24 cellular contexts compared by ENCODE assay signal in the genomic region with DNA sequence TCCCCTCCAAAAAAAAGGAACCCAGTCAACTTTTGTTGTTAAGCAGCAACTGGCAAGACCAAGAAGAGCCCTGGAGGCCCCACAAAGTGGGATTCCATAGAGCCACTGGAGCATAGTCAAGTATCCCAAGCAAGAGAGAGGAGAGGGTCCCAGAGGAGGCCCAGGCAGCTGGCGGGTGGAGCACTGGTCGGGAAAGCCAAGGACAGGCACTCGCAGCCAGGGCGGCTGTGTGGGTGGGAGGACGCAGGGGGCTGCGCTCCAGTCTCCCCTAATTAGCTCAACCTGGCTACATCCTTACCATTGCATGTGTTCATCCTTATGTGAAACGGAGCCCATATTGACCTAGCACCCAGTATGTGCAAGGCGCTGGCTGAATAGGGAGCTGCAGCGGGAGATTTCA. TPM values are rescaled to one million over a fixed set of nuclear protein-coding genes. Genes with fewer than 3 reads are reported as not detected.
A peak's percentile ranks its signal among the peaks of the same experiment; 100 is the strongest.
DNase-seq lines count a peak whose midpoint lies in the region; ATAC-seq and TF ChIP-seq lines count a peak whose summit lies in the region.
"Had no signal": no experiment of that assay in that cellular context is flagged by ENCODE, and none has a peak within 500 bp of the region (broad histone marks: within the 10 kb centered on the region; RNA-seq: fewer than 3 reads in every experiment).

No MANE protein-coding gene starts in this region.

- intact Hi-C loops in left ventricle myocardium inferior (cut with micrococcal nuclease) = no loop called here
- intact Hi-C loops in Right ventricle myocardium inferior (cut with DNase I) = loop anchor here (10.0 kb wide), 1 partner anchor 666 kb away; no protein-coding TSS in a partner anchor
- intact Hi-C loops in naive thymus-derived CD4-positive, alpha-beta T cell (cut with micrococcal nuclease) = loop anchor here in 1 of 2 donors (10.0 kb wide), 2 partner anchors 726 to 1116 kb away; a partner anchor contains a TSS

- H3K36me3 ChIP-seq in left ventricle myocardium inferior (no peaks in the 10 kb centered on the region), RWPE2 (ENCODE audit: low read depth) (no peaks in the 10 kb centered on the region)
- no peaks in the 10 kb centered on the region for H3K36me3 ChIP-seq in naive thymus-derived CD4-positive, alpha-beta T cell (ENCODE audit: control insufficient read depth in 2 of 3, insufficient read depth in 3 of 3, low read length in 3 of 3)
- H3K36me3 ChIP-seq: colonic mucosa, esophagus muscularis mucosa, upper lobe of left lung had no signal

- H3K4me3 ChIP-seq in left ventricle myocardium inferior = no peak overlapping the region
- no peak overlapping the region for H3K4me3 ChIP-seq in RWPE2 (ENCODE audit: severe bottlenecking)
- no peak overlapping the region for H3K4me3 ChIP-seq in naive thymus-derived CD4-positive, alpha-beta T cell (ENCODE audit: low read length)
- H3K4me3 ChIP-seq: colonic mucosa, esophagus muscularis mucosa, upper lobe of left lung had no signal

- H3K27me3 ChIP-seq in left ventricle myocardium inferior (ENCODE audit: low read depth) (no peaks in the 10 kb centered on the region), RWPE2 (ENCODE audit: insufficient read depth, poor library complexity, severe bottlenecking) (no peaks in the 10 kb centered on the region)
- H3K27me3 ChIP-seq in naive thymus-derived CD4-positive, alpha-beta T cell (ENCODE audit: control insufficient read depth in 2 of 2, insufficient read depth in 2 of 2, low read length in 2 of 2) = no peaks in the 10 kb centered on the region
- H3K27me3 ChIP-seq: colonic mucosa, esophagus muscularis mucosa, upper lobe of left lung had no signal

- POLR2A ChIA-PET in naive thymus-derived CD4-positive, alpha-beta T cell (lab: Charles Lee) = interaction anchor here (0.6 to 23.4 kb wide), 3 partner anchors 22 to 560 kb away, joined by 5 to 1273 read pairs (median 233); a partner anchor contains a TSS

- DNase-seq in left ventricle myocardium inferior = no peak
- DNase-seq in Right ventricle myocardium inferior (ENCODE audit: missing footprints) = no peak
- DNase-seq in RWPE2 (ENCODE audit: low spot score) = peak; percentile 55
- DNase-seq in naive thymus-derived CD4-positive, alpha-beta T cell = no peak
- peak; percentile 34 for DNase-seq in ureter (ENCODE audit: low spot score)
- no peak for DNase-seq in NK-92 treated with Interleukin-12 subunit alpha and Interleukin-12 subunit beta, amount 100 ng/mL, for 24 hours (lab: John Stamatoyannopoulos, UW)
- no peak for DNase-seq in HFFc6
- DNase-seq: ACHN; activated CD4-positive, alpha-beta T cell treated with anti-CD3 and anti-CD28 coated beads, Interleukin-2, amount 10 ng/mL, durations not matched to agents 7 days and 5 days; activated CD8-positive, alpha-beta memory T cell treated with anti-CD3 and anti-CD28 coated beads, Interleukin-2, amount 10 ng/mL, durations not matched to agents 7 days and 5 days; activated effector memory CD4-positive, alpha-beta T cell treated with Interleukin-2 at 50 U/mL for 16 hours; colonic mucosa; Karpas-422; mammary epithelial cell; NCI-H1930; NCI-H82; SHP77 treated with DMSO at 0.1 percent for 48 hours; stimulated activated CD4-positive, alpha-beta T cell treated with anti-CD3 and anti-CD28 coated beads, Interleukin-4, amount 100 ng/mL, for 1 hour; stimulated activated naive CD8-positive, alpha-beta T cell treated with anti-CD3 and anti-CD28 coated beads, Interleukin-15, amount 100 ng/mL, for 72 hours; T-helper 1 cell had no signal

- no peaks in the 10 kb centered on the region for H3K27me3 Mint-ChIP-seq in naive thymus-derived CD4-positive, alpha-beta T cell
- peaks cover 3% of the 10 kb centered on the region; the same call in 1 of the 2 replicates for H3K27me3 Mint-ChIP-seq in HFFc6 (ENCODE audit: insufficient read depth)
- H3K27me3 Mint-ChIP-seq: activated CD4-positive, alpha-beta T cell treated with anti-CD3 and anti-CD28 coated beads, Interleukin-2, amount 10 ng/mL, durations not matched to agents 7 days and 5 days; activated CD8-positive, alpha-beta memory T cell treated with anti-CD3 and anti-CD28 coated beads, Interleukin-2, amount 10 ng/mL, durations not matched to agents 7 days and 5 days; stimulated activated naive CD8-positive, alpha-beta T cell treated with anti-CD3 and anti-CD28 coated beads, Interleukin-15, amount 100 ng/mL, for 72 hours had no signal

- H3K36me3 Mint-ChIP-seq in naive thymus-derived CD4-positive, alpha-beta T cell = peaks cover 0 to 5% (median 0%) of the 10 kb centered on the region in 5 donors
- peaks cover 7% of the 10 kb centered on the region for H3K36me3 Mint-ChIP-seq in HFFc6 (ENCODE audit: low read depth)
- H3K36me3 Mint-ChIP-seq: activated CD8-positive, alpha-beta memory T cell treated with anti-CD3 and anti-CD28 coated beads, Interleukin-2, amount 10 ng/mL, durations not matched to agents 7 days and 5 days had no signal

- H3K9me3 Mint-ChIP-seq in naive thymus-derived CD4-positive, alpha-beta T cell = peaks cover 0 to 1% (median 0%) of the 10 kb centered on the region in 11 donors
- no peaks in the 10 kb centered on the region for H3K9me3 Mint-ChIP-seq in HFFc6
- H3K9me3 Mint-ChIP-seq: activated CD4-positive, alpha-beta T cell treated with anti-CD3 and anti-CD28 coated beads, Interleukin-2, amount 10 ng/mL, durations not matched to agents 7 days and 5 days; stimulated activated naive CD8-positive, alpha-beta T cell treated with anti-CD3 and anti-CD28 coated beads, Interleukin-15, amount 100 ng/mL, for 72 hours had no signal

- ATAC-seq in Right ventricle myocardium inferior = no peak
- ATAC-seq in RWPE2 (ENCODE audit: low read depth) = no peak
- ATAC-seq in naive thymus-derived CD4-positive, alpha-beta T cell = no peak
- no peak for ATAC-seq in GM18517 (IDR thresholded peaks at IDR 0.05; ENCODE audit: unreplicated experiment)
- ATAC-seq: activated CD8-positive, alpha-beta memory T cell treated with anti-CD3 and anti-CD28 coated beads, Interleukin-2, amount 10 ng/mL, durations not matched to agents 7 days and 5 days; stimulated activated naive CD8-positive, alpha-beta T cell treated with anti-CD3 and anti-CD28 coated beads, Interleukin-15, amount 100 ng/mL, for 72 hours had no signal

- no peaks in the 10 kb centered on the region for H3K9me3 ChIP-seq in left ventricle myocardium inferior (replicated peaks)
- H3K9me3 ChIP-seq in RWPE2 (ENCODE audit: severe bottlenecking) = no peaks in the 10 kb centered on the region
- H3K9me3 ChIP-seq in naive thymus-derived CD4-positive, alpha-beta T cell (ENCODE audit: control insufficient read depth in 2 of 3, low read length in 3 of 3) = no peaks in the 10 kb centered on the region
- H3K9me3 ChIP-seq: colonic mucosa, esophagus muscularis mucosa, upper lobe of left lung had no signal

- TF ChIP-seq CTCF in left ventricle myocardium inferior (IDR thresholded peaks at IDR 0.05; ENCODE audit: borderline replicate concordance) (no peak), RWPE2 (IDR thresholded peaks at IDR 0.05; ENCODE audit: poor library complexity, severe bottlenecking) (no peak), HFFc6 (IDR thresholded peaks at IDR 0.05) (no peak)

- H3K27ac ChIP-seq in left ventricle myocardium inferior (replicated peaks) (peak overlapping the region; percentile 25), RWPE2 (ENCODE audit: poor library complexity, severe bottlenecking) (no peak overlapping the region)
- no peak overlapping the region for H3K27ac ChIP-seq in naive thymus-derived CD4-positive, alpha-beta T cell (ENCODE audit: low read depth, low read length)
- H3K27ac ChIP-seq: colonic mucosa had no signal

- peak overlapping the region in 6 of 9 donors; percentile 46 to 100 (median 95) for H3K27ac Mint-ChIP-seq in naive thymus-derived CD4-positive, alpha-beta T cell
- no peak overlapping the region for H3K27ac Mint-ChIP-seq in HFFc6
- H3K27ac Mint-ChIP-seq: activated CD4-positive, alpha-beta T cell treated with anti-CD3 and anti-CD28 coated beads, Interleukin-2, amount 10 ng/mL, durations not matched to agents 7 days and 5 days; activated CD8-positive, alpha-beta memory T cell treated with anti-CD3 and anti-CD28 coated beads, Interleukin-2, amount 10 ng/mL, durations not matched to agents 7 days and 5 days; CD14-positive monocyte; stimulated activated naive CD8-positive, alpha-beta T cell treated with anti-CD3 and anti-CD28 coated beads, Interleukin-15, amount 100 ng/mL, for 72 hours had no signal

- peaks cover 58% of the 10 kb centered on the region for H3K4me1 ChIP-seq in left ventricle myocardium inferior
- peaks cover 18% of the 10 kb centered on the region for H3K4me1 ChIP-seq in RWPE2 (ENCODE audit: insufficient read depth, poor library complexity, severe bottlenecking)
- peaks cover 42 to 51% of the 10 kb centered on the region in 2 donors for H3K4me1 ChIP-seq in naive thymus-derived CD4-positive, alpha-beta T cell (ENCODE audit: control insufficient read depth in 2 of 2, insufficient read depth in 2 of 2, low read length in 2 of 2)

- H3K4me3 Mint-ChIP-seq in naive thymus-derived CD4-positive, alpha-beta T cell = peak overlapping the region in 4 of 10 donors; percentile 2 to 51 (median 34)
- H3K4me3 Mint-ChIP-seq in HFFc6 = no peak overlapping the region
- H3K4me3 Mint-ChIP-seq: activated CD4-positive, alpha-beta T cell treated with anti-CD3 and anti-CD28 coated beads, Interleukin-2, amount 10 ng/mL, durations not matched to agents 7 days and 5 days; activated CD8-positive, alpha-beta memory T cell treated with anti-CD3 and anti-CD28 coated beads, Interleukin-2, amount 10 ng/mL, durations not matched to agents 7 days and 5 days; CD14-positive monocyte; stimulated activated naive CD8-positive, alpha-beta T cell treated with anti-CD3 and anti-CD28 coated beads, Interleukin-15, amount 100 ng/mL, for 72 hours had no signal

- CTCF ChIA-PET in naive thymus-derived CD4-positive, alpha-beta T cell (lab: Charles Lee) = interaction anchor here (4.2 to 10.6 kb wide), 2 partner anchors 15 to 21 kb away, joined by 27 to 169 read pairs; a partner anchor contains a TSS

- peaks cover 43 to 88% (median 84%) of the 10 kb centered on the region in 7 donors for H3K4me1 Mint-ChIP-seq in naive thymus-derived CD4-positive, alpha-beta T cell
- peaks cover 40% of the 10 kb centered on the region for H3K4me1 Mint-ChIP-seq in HFFc6 (ENCODE audit: low read depth)

RNA-seq across cellular contexts. Expression of a gene that starts 18.3 kb away (rescaled TPM):
- total RNA-seq in left ventricle myocardium inferior (48.0 TPM), Right ventricle myocardium inferior (46.6 TPM), ureter (393 TPM)
- total RNA-seq in naive thymus-derived CD4-positive, alpha-beta T cell = 100 to 1,000 TPM in 4 of 5 experiments, 10 to 100 TPM in 1; 82.0 to 231 (median 203) TPM
- 100 to 1,000 TPM in 1 of 2 donors, 10 to 100 TPM in 1; 85.6 to 160 TPM for polyA plus RNA-seq in naive thymus-derived CD4-positive, alpha-beta T cell
- total RNA-seq in HFFc6 (2021; fragmentation: NEBNext Ultra II Directional; extraction: Animal tissue kit (Norgen Biotek cat#: 25700)) = 100 to 1,000 TPM; 135 to 161 (median 144) TPM

Comparison
In these comparisons a context has a peak if more than half of its experiments do, and no peak if none do; other contexts are left out.
1. DNase-seq: peak in RWPE2 (single experiment) and ureter (single experiment); none in left ventricle myocardium inferior (single experiment), Right ventricle myocardium inferior (single experiment), naive thymus-derived CD4-positive, alpha-beta T cell (0 of 9), NK-92 treated with Interleukin-12 subunit alpha and Interleukin-12 subunit beta, amount 100 ng/mL, for 24 hours (single experiment) and HFFc6 (single experiment).